In the genomic region with DNA sequence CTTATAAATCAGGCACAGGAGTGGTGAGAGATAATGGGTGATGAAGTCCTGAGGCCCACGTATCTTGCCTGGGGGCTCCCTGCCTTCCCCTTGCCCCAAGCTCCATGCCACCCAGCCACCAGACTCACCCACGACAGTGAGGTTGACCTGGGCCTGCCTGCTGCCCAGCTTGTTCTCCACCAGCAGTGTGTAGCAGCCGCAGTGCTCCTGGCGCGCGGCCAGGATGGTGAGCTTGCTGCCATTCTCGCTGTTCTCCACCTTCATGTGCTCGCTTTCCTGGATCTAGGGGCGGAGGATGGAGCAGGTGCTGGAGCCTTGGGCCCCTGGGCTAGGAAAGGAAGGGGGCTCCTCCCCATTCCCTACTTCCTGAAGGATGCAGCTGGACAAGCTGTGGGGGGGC, we compare ENCODE assay signal across 23 cellular contexts.
DNase-seq lines count a peak whose midpoint lies in the region; ATAC-seq and TF ChIP-seq lines count a peak whose summit lies in the region.
"Had no signal": no experiment of that assay in that cellular context is flagged by ENCODE, and none has a peak within 500 bp of the region (broad histone marks: within the 10 kb centered on the region; RNA-seq: fewer than 3 reads in every experiment).

No MANE protein-coding gene starts in this region.

- DNase-seq in DMS 273 (lab: John Stamatoyannopoulos, UW; ENCODE audit: unreplicated experiment) (peak; percentile 37), DMS 273 treated with DMSO at 0.1 percent for 48 hours (lab: John Stamatoyannopoulos, UW) (no peak), NCI-H2196 (lab: John Stamatoyannopoulos, UW; ENCODE audit: unreplicated experiment) (peak; percentile 47), NCI-H748 treated with DMSO at 0.1 percent for 48 hours (lab: John Stamatoyannopoulos, UW) (no peak), OCI-LY7 (ENCODE audit: low spot score) (no peak)
- DNase-seq: activated CD4-positive, CD25-positive, alpha-beta regulatory T cell treated with anti-CD3 and anti-CD28 coated beads, Interleukin-2, amount 50 U/mL, for 72 hours; activated CD8-positive, alpha-beta T cell treated with anti-CD3 and anti-CD28 coated beads, Interleukin-2, amount 10 ng/mL, durations not matched to agents 7 days and 5 days; activated naive CD4-positive, alpha-beta T cell treated with Interleukin-2 at 50 U/mL for 16 hours; activated T-cell treated with anti-CD3 and anti-CD28 coated beads, Interleukin-2, amount 50 U/mL, for 1 hour; amniotic stem cell; hypothalamus; NCI-H1048; NCI-H2171; NCI-H526; psoas muscle; testis had no signal

- peak overlapping the region; percentile 90 to 96 (median 94) for H3K27ac ChIP-seq in gastroesophageal sphincter
- peak overlapping the region; percentile 99 for H3K27ac ChIP-seq in stomach smooth muscle (ENCODE audit: low read length)
- H3K27ac ChIP-seq in OCI-LY7 (ENCODE audit: low read depth, low read length, poor library complexity, severe bottlenecking), result no peak overlapping the region
- H3K27ac ChIP-seq: 22Rv1, psoas muscle, skin epidermis had no signal

- 33 to 50% methylated on average over 1 of the region's 9 CpGs for WGBS in gastroesophageal sphincter (ENCODE audit: low coverage in 1 of 2), 2 donors

- H4K20me1 ChIP-seq in OCI-LY7 (ENCODE audit: insufficient read depth, low read length), result no peaks in the 10 kb centered on the region

- H3K4me1 ChIP-seq in gastroesophageal sphincter (peaks cover 21 to 100% (median 33%) of the 10 kb centered on the region in 3 donors), stomach smooth muscle (ENCODE audit: control insufficient read depth, insufficient read depth, low read length) (peaks cover 80% of the 10 kb centered on the region), OCI-LY7 (ENCODE audit: insufficient read depth, low read length, poor library complexity, severe bottlenecking) (no peaks in the 10 kb centered on the region)
- H3K4me1 ChIP-seq: psoas muscle had no signal

- H3K36me3 ChIP-seq in gastroesophageal sphincter (peaks cover 0 to 59% of the 10 kb centered on the region in 2 donors), stomach smooth muscle (ENCODE audit: control insufficient read depth in 2 of 2, insufficient read depth in 2 of 2, low read length in 2 of 2) (peaks cover 58 to 61% of the 10 kb centered on the region in 2 donors), OCI-LY7 (ENCODE audit: insufficient read depth, low read length) (no peaks in the 10 kb centered on the region)

- H3K9me3 ChIP-seq in gastroesophageal sphincter (no peaks in the 10 kb centered on the region), stomach smooth muscle (ENCODE audit: control insufficient read depth in 2 of 2, low read length in 2 of 2) (no peaks in the 10 kb centered on the region), OCI-LY7 (ENCODE audit: low read length) (no peaks in the 10 kb centered on the region)
- H3K9me3 ChIP-seq: psoas muscle, testis had no signal

- TF ChIP-seq EP300 in gastroesophageal sphincter (IDR thresholded peaks at IDR 0.05), result no peak

- POLR2A ChIA-PET in OCI-LY7 (lab: Charles Lee), result no interaction called here

- H3K4me2 ChIP-seq in OCI-LY7 (ENCODE audit: low read length), result no peak overlapping the region

- no peak for ATAC-seq in gastroesophageal sphincter
- no peak for ATAC-seq in HG02884 (IDR thresholded peaks at IDR 0.05; ENCODE audit: unreplicated experiment)
- ATAC-seq: activated CD8-positive, alpha-beta T cell treated with anti-CD3 and anti-CD28 coated beads, Interleukin-2, amount 10 ng/mL, durations not matched to agents 7 days and 5 days; psoas muscle; stimulated activated memory B cell treated with anti-CD40 and anti-IgM and Interleukin-4, amounts not matched to agents 10 μg/mL and 1 μg/mL and 100 μg/mL, for 72 hours had no signal

- H3K4me3 ChIP-seq in gastroesophageal sphincter (no peak overlapping the region), stomach smooth muscle (ENCODE audit: low read length in 2 of 2) (no peak overlapping the region), OCI-LY7 (ENCODE audit: low read depth, low read length, poor library complexity, severe bottlenecking) (no peak overlapping the region)
- H3K4me3 ChIP-seq: lung, psoas muscle, skin epidermis, testis had no signal

- H3K27me3 ChIP-seq in gastroesophageal sphincter (no peaks in the 10 kb centered on the region), stomach smooth muscle (ENCODE audit: control insufficient read depth in 1 of 2, insufficient read depth in 2 of 2, low read length in 2 of 2) (no peaks in the 10 kb centered on the region)
- H3K27me3 ChIP-seq: testis had no signal

- TF ChIP-seq POLR2A in gastroesophageal sphincter (IDR thresholded peaks at IDR 0.05), result no peak

- no peaks in the 10 kb centered on the region for H3K79me2 ChIP-seq in OCI-LY7 (ENCODE audit: insufficient read depth, low read depth, low read length)

- intact Hi-C loops in OCI-LY7 (cut with micrococcal nuclease; ENCODE audit: unreplicated experiment), result no loop called here

- no peak overlapping the region for H3K9ac ChIP-seq in stomach smooth muscle (ENCODE audit: low read length in 2 of 2)

- H3K9me2 ChIP-seq in OCI-LY7 (ENCODE audit: insufficient read depth, low read length), result no peaks in the 10 kb centered on the region

- CTCF ChIA-PET in OCI-LY7 (lab: Charles Lee; ENCODE audit: unreplicated experiment), result no interaction called here

- no peak overlapping the region for H2AFZ ChIP-seq in OCI-LY7 (ENCODE audit: low read length)

- TF ChIP-seq CTCF in gastroesophageal sphincter (IDR thresholded peaks at IDR 0.05) (no peak), OCI-LY7 (conservative IDR thresholded peaks at IDR 0.05; ENCODE audit: low read length) (no peak)

- no TSS peak for BruUV-seq in OCI-LY7 (replicated peaks; lab: Mats Ljungman, UMichigan)

Comparison
In these comparisons a context has a peak if more than half of its experiments do, and no peak if none do; other contexts are left out.
1. DNase-seq: peak in DMS 273 (single experiment) and NCI-H2196 (single experiment); none in DMS 273 treated with DMSO at 0.1 percent for 48 hours (single experiment), NCI-H748 treated with DMSO at 0.1 percent for 48 hours (single experiment) and OCI-LY7 (single experiment).